8 cellular contexts compared by ENCODE assay signal in genomic region chr11:115924744-115925567, GRCh38.
DNase-seq lines count a peak whose midpoint lies in the region; ATAC-seq lines count a peak whose summit lies in the region.

No MANE protein-coding gene starts in this region.

- ATAC-seq in GM21723 (IDR thresholded peaks at IDR 0.05; ENCODE audit: unreplicated experiment), result peak; percentile 78

- peak; percentile 13 for DNase-seq in NCI-H82 (lab: John Stamatoyannopoulos, UW)
- no peak for DNase-seq in NCI-H82 treated with DMSO at 0.1 percent for 48 hours (lab: John Stamatoyannopoulos, UW; ENCODE audit: unreplicated experiment)
- peak; percentile 28 for DNase-seq in HK-2 (ENCODE audit: unreplicated experiment)
- peak; percentile 54 for DNase-seq in myocyte (ENCODE audit: low read depth)
- no peak for DNase-seq in NCI-H774 (lab: John Stamatoyannopoulos, UW)
- no peak for DNase-seq in NCI-H2107 (lab: John Stamatoyannopoulos, UW)
- DNase-seq in globus pallidus (ENCODE audit: low spot score), result no peak

Comparison
In these comparisons a context has a peak if more than half of its experiments do, and no peak if none do; other contexts are left out.
1. DNase-seq: peak in NCI-H82 (single experiment), HK-2 (single experiment) and myocyte (single experiment); none in NCI-H82 treated with DMSO at 0.1 percent for 48 hours (single experiment), NCI-H774 (single experiment), NCI-H2107 (single experiment) and globus pallidus (single experiment).